ENCODE assay signal across 13 cellular contexts in the genomic region with DNA sequence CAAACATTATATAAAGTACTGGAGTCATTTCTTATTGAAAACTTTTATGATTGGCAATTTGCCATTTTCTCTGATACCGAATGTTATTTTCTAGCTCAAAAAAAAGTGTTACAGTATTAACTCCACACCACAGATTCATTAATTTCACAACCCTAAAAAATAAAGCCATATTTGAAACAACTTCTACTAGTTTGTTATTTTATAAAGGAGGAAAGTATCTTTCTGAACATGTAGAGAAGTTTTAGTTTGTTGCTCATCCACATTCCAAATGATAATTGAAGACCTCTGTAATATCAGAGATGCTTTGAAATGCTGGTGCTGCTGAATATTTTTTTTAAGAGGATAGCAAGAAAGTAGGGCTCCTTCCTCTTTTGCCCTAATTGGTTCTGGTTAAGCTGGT. TPM values are rescaled to one million over a fixed set of nuclear protein-coding genes. Genes with fewer than 3 reads are reported as not detected.
DNase-seq lines count a peak whose midpoint lies in the region; ATAC-seq and TF ChIP-seq lines count a peak whose summit lies in the region.
"Had no signal": no experiment of that assay in that cellular context is flagged by ENCODE, and none has a peak within 500 bp of the region (broad histone marks: within the 10 kb centered on the region; RNA-seq: fewer than 3 reads in every experiment).

No MANE protein-coding gene starts in this region.

- no TSS peak for BruUV-seq in OCI-LY7 (replicated peaks; lab: Mats Ljungman, UMichigan)

- TF ChIP-seq POLR2A in breast epithelium (IDR thresholded peaks at IDR 0.05) = no peak

- peak overlapping the region; percentile 78 for H3K4me3 ChIP-seq in HEK293 (ENCODE audit: low read depth, low read length)
- H3K4me3 ChIP-seq in breast epithelium = peak overlapping the region; percentile 67 to 90 (median 78)
- H3K4me3 ChIP-seq in muscle layer of colon (ENCODE audit: low read depth in 1 of 2, low read length in 2 of 2) = peak overlapping the region in 1 of 2 donors; percentile 68
- H3K4me3 ChIP-seq in thoracic aorta = peak overlapping the region; percentile 80
- no peak overlapping the region for H3K4me3 ChIP-seq in OCI-LY7 (ENCODE audit: low read depth, low read length, poor library complexity, severe bottlenecking)

- H3K4me2 ChIP-seq in OCI-LY7 (ENCODE audit: low read length) = no peak overlapping the region

- H3K9me3 ChIP-seq in HEK293 (ENCODE audit: control insufficient read depth, insufficient read depth, low read depth, low read length) (no peaks in the 10 kb centered on the region), breast epithelium (no peaks in the 10 kb centered on the region), muscle layer of colon (ENCODE audit: low read length) (no peaks in the 10 kb centered on the region), thoracic aorta (no peaks in the 10 kb centered on the region), OCI-LY7 (ENCODE audit: low read length) (no peaks in the 10 kb centered on the region)

- H3K4me1 ChIP-seq in HEK293 (ENCODE audit: control insufficient read depth, insufficient read depth, low read length) (no peaks in the 10 kb centered on the region), breast epithelium (no peaks in the 10 kb centered on the region), muscle layer of colon (ENCODE audit: insufficient read depth, low read length) (peaks cover 28% of the 10 kb centered on the region), thoracic aorta (ENCODE audit: control insufficient read depth in 1 of 2, low read depth in 2 of 2) (peaks cover 27 to 49% of the 10 kb centered on the region in 2 donors), OCI-LY7 (ENCODE audit: insufficient read depth, low read length, poor library complexity, severe bottlenecking) (no peaks in the 10 kb centered on the region)

- no peaks in the 10 kb centered on the region for H4K20me1 ChIP-seq in OCI-LY7 (ENCODE audit: insufficient read depth, low read length)

- intact Hi-C loops in breast epithelium (cut with DNase I; ENCODE audit: low total_unique reads) = no loop called here
- intact Hi-C loops in OCI-LY7 (cut with micrococcal nuclease; ENCODE audit: unreplicated experiment) = no loop called here

- no peak overlapping the region for H3K27ac ChIP-seq in HEK293 (ENCODE audit: extremely low read depth, low read depth, low read length)
- H3K27ac ChIP-seq in breast epithelium = peak overlapping the region in 1 of 2 donors; percentile 92
- H3K27ac ChIP-seq in muscle layer of colon (ENCODE audit: low read depth, low read length) = peak overlapping the region; percentile 79
- peak overlapping the region; percentile 78 to 86 for H3K27ac ChIP-seq in thoracic aorta
- no peak overlapping the region for H3K27ac ChIP-seq in substantia nigra (ENCODE audit: low read depth, low read length, poor library complexity, severe bottlenecking)
- no peak overlapping the region for H3K27ac ChIP-seq in OCI-LY7 (ENCODE audit: low read depth, low read length, poor library complexity, severe bottlenecking)

- H3K9ac ChIP-seq in muscle layer of colon (ENCODE audit: low read length) = peak overlapping the region; percentile 77

- POLR2A ChIA-PET in HEK293 (lab: Yijun Ruan, JAX) (interaction anchor here (0.9 to 1.5 kb wide), 2 partner anchors 11 to 15 kb away, joined by 3 to 4 read pairs; no protein-coding TSS in a partner anchor), OCI-LY7 (lab: Charles Lee) (no interaction called here)

- H3K9me2 ChIP-seq in OCI-LY7 (ENCODE audit: insufficient read depth, low read length) = no peaks in the 10 kb centered on the region

- CTCF ChIA-PET in HEK293 (lab: Yijun Ruan, JAX) = interaction anchor here (0.5 kb wide), 1 partner anchor 27 kb away, joined by 3 read pairs; no protein-coding TSS in a partner anchor
- CTCF ChIA-PET in OCI-LY7 (lab: Charles Lee; ENCODE audit: unreplicated experiment) = no interaction called here

- H3K79me2 ChIP-seq in OCI-LY7 (ENCODE audit: insufficient read depth, low read depth, low read length) = no peaks in the 10 kb centered on the region

- H3K27me3 ChIP-seq in breast epithelium = peaks cover 0 to 6% of the 10 kb centered on the region in 2 donors
- H3K27me3 ChIP-seq in muscle layer of colon (ENCODE audit: control insufficient read depth in 1 of 2, insufficient read depth in 2 of 2, low read length in 2 of 2) = no peaks in the 10 kb centered on the region
- no peaks in the 10 kb centered on the region for H3K27me3 ChIP-seq in thoracic aorta (replicated peaks; ENCODE audit: insufficient read depth)

- ATAC-seq in thoracic aorta (ENCODE audit: insufficient number of reproducible peaks, low FRiP score, low read depth) = no peak

- H2AFZ ChIP-seq in OCI-LY7 (ENCODE audit: low read length) = no peak overlapping the region

- H3K36me3 ChIP-seq in HEK293 (ENCODE audit: control insufficient read depth in 2 of 2, insufficient read depth in 1 of 2, low read length in 2 of 2) (no peaks in the 10 kb centered on the region), breast epithelium (no peaks in the 10 kb centered on the region), muscle layer of colon (ENCODE audit: insufficient read depth, low read length) (no peaks in the 10 kb centered on the region), thoracic aorta (no peaks in the 10 kb centered on the region), OCI-LY7 (ENCODE audit: insufficient read depth, low read length) (no peaks in the 10 kb centered on the region)

- TF ChIP-seq CTCF in HEK293 (tag by site-specific recombination; IDR thresholded peaks at IDR 0.05) (no peak), breast epithelium (IDR thresholded peaks at IDR 0.05) (no peak), thoracic aorta (IDR thresholded peaks at IDR 0.05) (no peak), OCI-LY7 (conservative IDR thresholded peaks at IDR 0.05; ENCODE audit: low read length) (no peak)

- no peak for DNase-seq in breast epithelium (ENCODE audit: low spot score in 2 of 2)
- DNase-seq in thoracic aorta (ENCODE audit: low spot score) = no peak
- no peak for DNase-seq in SIG-M5 treated with dmso at 0.1 percent for 504 hours (lab: John Stamatoyannopoulos, UW; ENCODE audit: unreplicated experiment)
- no peak for DNase-seq in substantia nigra (lab: John Stamatoyannopoulos, UW)
- no peak for DNase-seq in OCI-LY7 (ENCODE audit: low spot score)
- no peak for DNase-seq in NCI-H187 treated with DMSO at 0.1 percent for 48 hours (lab: John Stamatoyannopoulos, UW)
- DNase-seq: activated CD4-positive, alpha-beta T cell treated with anti-CD3 and anti-CD28 coated beads, Interleukin-2, amount 50 U/mL, for 4 hours; activated effector memory CD4-positive, alpha-beta T cell treated with anti-CD3 and anti-CD28 coated beads, Interleukin-2, amount 50 U/mL, for 16 hours; NCI-H1694; small intestine; SW 1271 had no signal

TF ChIP-seq in HEK293, 187 proteins besides CTCF, POLR2A, EP300 and RAD21:
- TF ChIP-seq ZNF747 (tag by site-specific recombination; IDR thresholded peaks at IDR 0.05) (no peak), ZEB2 (tag by site-specific recombination; IDR thresholded peaks at IDR 0.05) (no peak), ZXDB (tag by site-specific recombination; IDR thresholded peaks at IDR 0.05) (no peak), ZBTB7A (tag by site-specific recombination; IDR thresholded peaks at IDR 0.05; ENCODE audit: low read depth) (no peak), ZNF416 (tag by site-specific recombination; IDR thresholded peaks at IDR 0.05) (no peak), ZNF501 (tag by site-specific recombination; IDR thresholded peaks at IDR 0.05) (no peak), ZNF202 (tag by site-specific recombination; IDR thresholded peaks at IDR 0.05; ENCODE audit: borderline replicate concordance) (no peak), KLF10 (tag by site-specific recombination; IDR thresholded peaks at IDR 0.05) (no peak), SP7 (tag by site-specific recombination; IDR thresholded peaks at IDR 0.05) (no peak), ZNF830 (tag by site-specific recombination; IDR thresholded peaks at IDR 0.05; ENCODE audit: low read depth) (no peak), ZNF404 (tag by site-specific recombination; IDR thresholded peaks at IDR 0.05) (no peak)
- TF ChIP-seq, protein P1, sequence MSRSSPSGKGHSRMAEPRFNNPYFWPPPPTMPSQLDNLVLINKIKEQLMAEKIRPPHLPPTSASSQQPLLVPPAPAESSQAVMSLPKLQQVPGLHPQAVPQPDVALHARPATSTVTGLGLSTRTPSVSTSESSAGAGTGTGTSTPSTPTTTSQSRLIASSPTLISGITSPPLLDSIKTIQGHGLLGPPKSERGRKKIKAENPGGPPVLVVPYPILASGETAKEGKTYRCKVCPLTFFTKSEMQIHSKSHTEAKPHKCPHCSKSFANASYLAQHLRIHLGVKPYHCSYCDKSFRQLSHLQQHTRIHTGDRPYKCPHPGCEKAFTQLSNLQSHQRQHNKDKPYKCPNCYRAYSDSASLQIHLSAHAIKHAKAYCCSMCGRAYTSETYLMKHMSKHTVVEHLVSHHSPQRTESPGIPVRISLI (tag by site-specific recombination; IDR thresholded peaks at IDR 0.05) = no peak
- TF ChIP-seq, protein P2, sequence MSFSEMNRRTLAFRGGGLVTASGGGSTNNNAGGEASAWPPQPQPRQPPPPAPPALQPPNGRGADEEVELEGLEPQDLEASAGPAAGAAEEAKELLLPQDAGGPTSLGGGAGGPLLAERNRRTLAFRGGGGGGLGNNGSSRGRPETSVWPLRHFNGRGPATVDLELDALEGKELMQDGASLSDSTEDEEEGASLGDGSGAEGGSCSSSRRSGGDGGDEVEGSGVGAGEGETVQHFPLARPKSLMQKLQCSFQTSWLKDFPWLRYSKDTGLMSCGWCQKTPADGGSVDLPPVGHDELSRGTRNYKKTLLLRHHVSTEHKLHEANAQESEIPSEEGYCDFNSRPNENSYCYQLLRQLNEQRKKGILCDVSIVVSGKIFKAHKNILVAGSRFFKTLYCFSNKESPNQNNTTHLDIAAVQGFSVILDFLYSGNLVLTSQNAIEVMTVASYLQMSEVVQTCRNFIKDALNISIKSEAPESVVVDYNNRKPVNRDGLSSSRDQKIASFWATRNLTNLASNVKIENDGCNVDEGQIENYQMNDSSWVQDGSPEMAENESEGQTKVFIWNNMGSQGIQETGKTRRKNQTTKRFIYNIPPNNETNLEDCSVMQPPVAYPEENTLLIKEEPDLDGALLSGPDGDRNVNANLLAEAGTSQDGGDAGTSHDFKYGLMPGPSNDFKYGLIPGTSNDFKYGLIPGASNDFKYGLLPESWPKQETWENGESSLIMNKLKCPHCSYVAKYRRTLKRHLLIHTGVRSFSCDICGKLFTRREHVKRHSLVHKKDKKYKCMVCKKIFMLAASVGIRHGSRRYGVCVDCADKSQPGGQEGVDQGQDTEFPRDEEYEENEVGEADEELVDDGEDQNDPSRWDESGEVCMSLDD (tag by site-specific recombination; IDR thresholded peaks at IDR 0.05) = no peak

RNA-seq across cellular contexts. Expression of a gene that starts 2.0 kb away (rescaled TPM):
- total RNA-seq in breast epithelium (10 to 100 TPM; 17.9 to 60.0 (median 48.5) TPM), thoracic aorta (10 to 100 TPM; 45.6 to 80.0 TPM), OCI-LY7 (2022) (not detected in 2 replicates)
- not detected in 2 replicates for total RNA-seq in OCI-LY7 (2014; rRNA removed; shearing (Covaris generic))

Comparison
In these comparisons a context has a peak if more than half of its experiments do, and no peak if none do; other contexts are left out.
1. H3K27ac ChIP-seq: peak in muscle layer of colon (single experiment) and thoracic aorta (2 of 2); none in HEK293 (single experiment), substantia nigra (single experiment) and OCI-LY7 (single experiment).
2. RNA of a gene that starts 2.0 kb away (total RNA-seq): 45.6 to 80.0 TPM in thoracic aorta and 17.9 to 60.0 TPM in breast epithelium; not detected in OCI-LY7; every median in the first group is over 10 times any median in the second.